21 cellular contexts compared by ENCODE assay signal in the genomic region with DNA sequence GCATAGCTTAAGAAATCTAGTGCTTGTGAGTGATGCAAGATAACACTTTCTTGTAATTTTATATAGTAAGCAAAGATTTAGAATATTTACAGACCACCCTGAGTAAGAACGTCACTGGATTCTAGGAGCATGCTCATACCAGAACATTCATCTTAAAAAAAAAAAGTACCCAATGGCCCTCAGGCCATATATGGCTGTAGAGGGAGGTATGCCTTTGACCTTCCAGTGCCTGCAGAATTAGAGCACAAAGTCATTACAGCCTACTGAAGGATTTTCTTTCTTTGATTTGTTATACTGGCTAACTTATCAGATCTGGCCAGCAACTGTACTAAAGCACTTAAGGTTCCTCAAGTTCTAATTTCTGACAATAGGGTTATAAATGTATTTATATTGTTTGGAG.
"Had no signal": no experiment of that assay in that cellular context is flagged by ENCODE, and none has a peak within 500 bp of the region (broad histone marks: within the 10 kb centered on the region; RNA-seq: fewer than 3 reads in every experiment).

No MANE protein-coding gene starts in this region.

- H3K27ac Mint-ChIP-seq: dendritic cell treated with granulocyte-macrophage colony-stimulating factor and Interleukin-4, amounts not matched to agents 40 ng/mL and 50 ng/mL, for 4 days; effector memory CD8-positive, alpha-beta T cell had no signal

- H3K9me3 Mint-ChIP-seq: effector memory CD8-positive, alpha-beta T cell; naive thymus-derived CD4-positive, alpha-beta T cell had no signal

- H3K36me3 Mint-ChIP-seq: naive thymus-derived CD4-positive, alpha-beta T cell had no signal

- H3K27me3 ChIP-seq: esophagus muscularis mucosa, gastrocnemius medialis, heart right ventricle, ovary had no signal

- H3K4me3 Mint-ChIP-seq: dendritic cell treated with granulocyte-macrophage colony-stimulating factor and Interleukin-4, amounts not matched to agents 40 ng/mL and 50 ng/mL, for 4 days; effector memory CD8-positive, alpha-beta T cell; naive thymus-derived CD4-positive, alpha-beta T cell had no signal

- H3K36me3 ChIP-seq: esophagus muscularis mucosa, gastrocnemius medialis, heart right ventricle, ovary had no signal

- FAIRE-seq: colon, kidney, small intestine, urothelium cell line had no signal

- H3K4me1 ChIP-seq: esophagus muscularis mucosa, gastrocnemius medialis, heart right ventricle had no signal

- H3K27ac ChIP-seq: epithelial cell of prostate, esophagus muscularis mucosa, gastrocnemius medialis, heart right ventricle, ovary had no signal

- ATAC-seq: effector memory CD8-positive, alpha-beta T cell; gastrocnemius medialis; heart right ventricle; left cardiac atrium; left ventricle myocardium superior; naive thymus-derived CD4-positive, alpha-beta T cell; right cardiac atrium had no signal

- H3K9me3 ChIP-seq: esophagus muscularis mucosa, gastrocnemius medialis, heart right ventricle, ovary had no signal

- H3K27me3 Mint-ChIP-seq: effector memory CD8-positive, alpha-beta T cell had no signal

- DNase-seq: effector memory CD8-positive, alpha-beta T cell; gastrocnemius medialis; heart right ventricle; kidney; left cardiac atrium; left ventricle myocardium superior; mesenchymal stem cell; naive thymus-derived CD4-positive, alpha-beta T cell; nucleus accumbens; ovary; right cardiac atrium; small intestine; stimulated activated CD4-positive, alpha-beta T cell treated with anti-CD3 and anti-CD28 coated beads, Interleukin-2, amount 100 ng/mL, for 48 hours; stimulated activated naive CD4-positive, alpha-beta T cell treated with Interleukin-2 at 50 U/mL for 16 hours; trophoblast cell had no signal

- H3K4me1 Mint-ChIP-seq: naive thymus-derived CD4-positive, alpha-beta T cell had no signal

- H3K4me3 ChIP-seq: esophagus muscularis mucosa, gastrocnemius medialis, heart right ventricle, lung, ovary had no signal
